16 cellular contexts compared by ENCODE assay signal in genomic region chr3:155411500-155412223, GRCh38.
A peak's percentile ranks its signal among the peaks of the same experiment; 100 is the strongest.
DNase-seq lines count a peak whose midpoint lies in the region; ATAC-seq, FAIRE-seq and TF ChIP-seq lines count a peak whose summit lies in the region.
"Had no signal": no experiment of that assay in that cellular context is flagged by ENCODE, and none has a peak within 500 bp of the region (broad histone marks: within the 10 kb centered on the region; RNA-seq: fewer than 3 reads in every experiment).

No MANE protein-coding gene starts in this region.

- POLR2A ChIA-PET in activated CD4-positive, alpha-beta T cell treated with anti-CD3 and anti-CD28 coated beads for 36 hours (lab: Charles Lee) = no interaction called here
- POLR2A ChIA-PET in H1 (lab: Charles Lee; ENCODE audit: partially characterized antibody) = no interaction called here

- H3K56ac ChIP-seq in H1 (replicated peaks; ENCODE audit: insufficient read length, low read depth, low read length) = no peak overlapping the region

- peak; percentile 59 to 61 for TF ChIP-seq RAD21 in H1 (IDR thresholded peaks at IDR 0.05 in 1 of 2, conservative IDR thresholded peaks at IDR 0.05 in 1 of 2; ENCODE audit: low read depth in 2 of 2, low read length in 2 of 2)

- no peak overlapping the region for H3K4me2 ChIP-seq in H1 (ENCODE audit: insufficient read depth in 1 of 2, low read depth in 2 of 2, low read length in 2 of 2)

- TF ChIP-seq CTCF in H1 (IDR thresholded peaks at IDR 0.05; ENCODE audit: control extremely low read depth in 1 of 3, insufficient read depth in 1 of 3, low read depth in 1 of 3, low read length in 3 of 3) = peak in 2 of 3 experiments; percentile 16 to 39; a peak in 2 of 4 replicates

- no peaks in the 10 kb centered on the region for H3K79me1 ChIP-seq in H1 (ENCODE audit: low read depth, low read length)

- DNase-seq in activated CD4-positive, alpha-beta T cell treated with anti-CD3 and anti-CD28 coated beads for 36 hours = peak; percentile 19
- no peak for DNase-seq in activated CD4-positive, alpha-beta T cell treated with anti-CD3 and anti-CD28 coated beads for 1 hour
- DNase-seq in NAMALWA (ENCODE audit: low spot score) (peak; percentile 29), H1 (ENCODE audit: low read depth in 1 of 2, low spot score in 2 of 2) (no peak)
- no peak for DNase-seq in activated naive CD4-positive, alpha-beta T cell treated with anti-CD3 and anti-CD28 coated beads, Interleukin-2, amount 10 ng/mL, durations not matched to agents 7 days and 5 days
- DNase-seq: ACHN; activated CD4-positive, alpha-beta T cell treated with anti-CD3 and anti-CD28 coated beads, Interleukin-2, amount 50 U/mL, for 1 hour; Caco-2; NCI-H2081 treated with DMSO at 0.1 percent for 48 hours had no signal

- H2AK5ac ChIP-seq in H1 (ENCODE audit: low read depth, low read length) = no peak overlapping the region

- 94% methylated on average over 5 of the region's 5 CpGs; no CpG with 5 or more reads in 1 of the 2 experiments for WGBS in H1 (ENCODE audit: extremely low coverage in 1 of 2, insufficient coverage in 1 of 2, insufficient read length in 1 of 2, insufficient replicate concordance in 2 of 2, low coverage in 1 of 2, low lambda C conversion rate in 2 of 2, missing lambda C conversion rate in 1 of 2), 2 experiments

- H3K79me2 ChIP-seq in H1 (ENCODE audit: control insufficient read depth in 1 of 2, insufficient read depth in 2 of 2, low read length in 2 of 2) = no peaks in the 10 kb centered on the region
- H3K79me2 ChIP-seq: parathyroid adenoma had no signal

- ATAC-seq in activated CD4-positive, alpha-beta T cell treated with anti-CD3 and anti-CD28 coated beads for 36 hours = peak; percentile 44
- ATAC-seq in GM18511 (IDR thresholded peaks at IDR 0.05; ENCODE audit: unreplicated experiment) (peak; percentile 62), HG02970 (IDR thresholded peaks at IDR 0.05; ENCODE audit: low FRiP score, unreplicated experiment) (no peak), HG02798 (IDR thresholded peaks at IDR 0.05; ENCODE audit: poor library complexity, unreplicated experiment) (no peak)

- H3K27ac ChIP-seq in H1 (ENCODE audit: low read depth, low read length) = no peak overlapping the region
- H3K27ac ChIP-seq: epithelial cell of prostate, parathyroid adenoma had no signal

- FAIRE-seq in H1 (lab: Jason Lieb, UNC) = no peak
- FAIRE-seq: urothelium cell line had no signal

- no peak overlapping the region for H4K8ac ChIP-seq in H1 (ENCODE audit: extremely low read depth, insufficient read depth, low read length)

- no peaks in the 10 kb centered on the region for H3K4me1 Mint-ChIP-seq in activated CD4-positive, alpha-beta T cell treated with anti-CD3 and anti-CD28 coated beads for 36 hours
- H3K4me1 Mint-ChIP-seq in activated naive CD4-positive, alpha-beta T cell treated with anti-CD3 and anti-CD28 coated beads, Interleukin-2, amount 10 ng/mL, durations not matched to agents 7 days and 5 days = no peaks in the 10 kb centered on the region
- H3K4me1 Mint-ChIP-seq: activated naive CD4-positive, alpha-beta T cell treated with anti-CD3 and anti-CD28 coated beads, Interleukin-2, amount 50 U/mL, for 24 hours had no signal

- H3K23me2 ChIP-seq in H1 (ENCODE audit: low read depth, low read length) = no peaks in the 10 kb centered on the region

- H2BK15ac ChIP-seq in H1 (ENCODE audit: low read length) = no peak overlapping the region

- no peak overlapping the region for H3K4me3 Mint-ChIP-seq in activated CD4-positive, alpha-beta T cell treated with anti-CD3 and anti-CD28 coated beads for 36 hours
- no peak overlapping the region for H3K4me3 Mint-ChIP-seq in activated naive CD4-positive, alpha-beta T cell treated with anti-CD3 and anti-CD28 coated beads, Interleukin-2, amount 10 ng/mL, durations not matched to agents 7 days and 5 days
- H3K4me3 Mint-ChIP-seq: activated naive CD4-positive, alpha-beta T cell treated with anti-CD3 and anti-CD28 coated beads, Interleukin-2, amount 50 U/mL, for 24 hours had no signal

- H4K5ac ChIP-seq in H1 (ENCODE audit: insufficient read length, low read depth, low read length) = no peak overlapping the region

- no peak for TF ChIP-seq POLR2A in H1 (IDR thresholded peaks at IDR 0.05; ENCODE audit: control extremely low read depth in 1 of 2, low read depth in 2 of 2, low read length in 2 of 2)

- no peak overlapping the region for H2BK5ac ChIP-seq in H1 (ENCODE audit: low read depth, low read length)

- H3K14ac ChIP-seq in H1 (ENCODE audit: insufficient read length) = no peak overlapping the region

- no peaks in the 10 kb centered on the region for H3K4me1 ChIP-seq in H1 (replicated peaks in 1 of 4; ENCODE audit: control insufficient read depth in 3 of 4, insufficient read depth in 4 of 4, low read length in 3 of 4)
- H3K4me1 ChIP-seq: parathyroid adenoma had no signal

- H3K27me3 ChIP-seq in H1 (replicated peaks in 1 of 4; ENCODE audit: control insufficient read depth in 3 of 4, extremely low read depth in 1 of 4, insufficient read depth in 3 of 4, low read length in 3 of 4) = no peaks in the 10 kb centered on the region

- no peak overlapping the region for H3K23ac ChIP-seq in H1 (ENCODE audit: insufficient read length)

- H3K27ac Mint-ChIP-seq in activated CD4-positive, alpha-beta T cell treated with anti-CD3 and anti-CD28 coated beads for 36 hours = no peak overlapping the region
- no peak overlapping the region for H3K27ac Mint-ChIP-seq in activated naive CD4-positive, alpha-beta T cell treated with anti-CD3 and anti-CD28 coated beads, Interleukin-2, amount 10 ng/mL, durations not matched to agents 7 days and 5 days
- H3K27ac Mint-ChIP-seq: activated naive CD4-positive, alpha-beta T cell treated with anti-CD3 and anti-CD28 coated beads, Interleukin-2, amount 50 U/mL, for 24 hours had no signal

- H3K4me3 ChIP-seq in H1 (ENCODE audit: extremely low read depth in 1 of 4, insufficient read depth in 2 of 4, low read depth in 3 of 4, low read length in 4 of 4) = no peak overlapping the region

- intact Hi-C loops in activated CD4-positive, alpha-beta T cell treated with anti-CD3 and anti-CD28 coated beads for 36 hours (cut with DNase I, micrococcal nuclease) = no loop called here

- no peak overlapping the region for H2AFZ ChIP-seq in H1 (ENCODE audit: low read length)
- H2AFZ ChIP-seq: parathyroid adenoma had no signal

- no peak for TF ChIP-seq EP300 in H1 (IDR thresholded peaks at IDR 0.05; ENCODE audit: borderline replicate concordance in 1 of 2, low read depth in 2 of 2, low read length in 2 of 2)

- no peak overlapping the region for H2BK120ac ChIP-seq in H1 (replicated peaks; ENCODE audit: low read depth, low read length)

- H2BK20ac ChIP-seq in H1 (ENCODE audit: low read length) = no peak overlapping the region

- no peak overlapping the region for H2BK12ac ChIP-seq in H1 (ENCODE audit: low read depth, low read length)

- no peak overlapping the region for H4K91ac ChIP-seq in H1 (replicated peaks; ENCODE audit: insufficient read length, low read length)

- no peak overlapping the region for H3K9ac ChIP-seq in H1 (replicated peaks in 1 of 4; ENCODE audit: extremely low read depth in 1 of 4, low read depth in 3 of 4, low read length in 3 of 4)
- H3K9ac ChIP-seq: parathyroid adenoma had no signal

- CTCF ChIA-PET in activated CD4-positive, alpha-beta T cell treated with anti-CD3 and anti-CD28 coated beads for 36 hours (lab: Charles Lee) = interaction anchor here (0.7 kb wide), 1 partner anchor 33 kb away, joined by 3 read pairs; no protein-coding TSS in a partner anchor
- CTCF ChIA-PET in H1 (lab: Charles Lee; ENCODE audit: partially characterized antibody) = interaction anchor here (0.7 to 2.4 kb wide), 4 partner anchors 24 to 503 kb away, joined by 3 to 12 read pairs (median 3); no protein-coding TSS in a partner anchor
- CTCF ChIA-PET in activated naive CD4-positive, alpha-beta T cell treated with anti-CD3 and anti-CD28 coated beads, Interleukin-2, amount 10 ng/mL, durations not matched to agents 7 days and 5 days (lab: Charles Lee) = no interaction called here

- H3K9me3 Mint-ChIP-seq in activated CD4-positive, alpha-beta T cell treated with anti-CD3 and anti-CD28 coated beads for 36 hours (ENCODE audit: low read depth) = no peaks in the 10 kb centered on the region
- no peaks in the 10 kb centered on the region for H3K9me3 Mint-ChIP-seq in activated naive CD4-positive, alpha-beta T cell treated with anti-CD3 and anti-CD28 coated beads, Interleukin-2, amount 10 ng/mL, durations not matched to agents 7 days and 5 days
- H3K9me3 Mint-ChIP-seq: activated naive CD4-positive, alpha-beta T cell treated with anti-CD3 and anti-CD28 coated beads, Interleukin-2, amount 50 U/mL, for 24 hours had no signal

- no peaks in the 10 kb centered on the region for H3K27me3 Mint-ChIP-seq in activated CD4-positive, alpha-beta T cell treated with anti-CD3 and anti-CD28 coated beads for 36 hours
- H3K27me3 Mint-ChIP-seq in activated naive CD4-positive, alpha-beta T cell treated with anti-CD3 and anti-CD28 coated beads, Interleukin-2, amount 10 ng/mL, durations not matched to agents 7 days and 5 days = no peaks in the 10 kb centered on the region
- H3K27me3 Mint-ChIP-seq: activated naive CD4-positive, alpha-beta T cell treated with anti-CD3 and anti-CD28 coated beads, Interleukin-2, amount 50 U/mL, for 24 hours had no signal

- no peak overlapping the region for H3K18ac ChIP-seq in H1 (ENCODE audit: extremely low read depth, low read length)

- peaks cover 0 to 7% of the 10 kb centered on the region in 2 experiments; a peak in 1 of 4 replicates for H3K9me3 ChIP-seq in H1 (ENCODE audit: insufficient read depth in 2 of 2, low read depth in 1 of 2, low read length in 1 of 2)
- H3K9me3 ChIP-seq: Caco-2 had no signal

- no peaks in the 10 kb centered on the region for H3K36me3 Mint-ChIP-seq in activated CD4-positive, alpha-beta T cell treated with anti-CD3 and anti-CD28 coated beads for 36 hours (ENCODE audit: low read depth)
- no peaks in the 10 kb centered on the region for H3K36me3 Mint-ChIP-seq in activated naive CD4-positive, alpha-beta T cell treated with anti-CD3 and anti-CD28 coated beads, Interleukin-2, amount 10 ng/mL, durations not matched to agents 7 days and 5 days
- H3K36me3 Mint-ChIP-seq: activated naive CD4-positive, alpha-beta T cell treated with anti-CD3 and anti-CD28 coated beads, Interleukin-2, amount 50 U/mL, for 24 hours had no signal

- H3K4ac ChIP-seq in H1 (replicated peaks; ENCODE audit: insufficient read length, low read depth, low read length) = no peak overlapping the region

- H3K36me3 ChIP-seq in H1 (ENCODE audit: control insufficient read depth in 2 of 4, insufficient read depth in 4 of 4, low read length in 3 of 4) = no peaks in the 10 kb centered on the region

- no peaks in the 10 kb centered on the region for H4K20me1 ChIP-seq in H1 (replicated peaks in 1 of 2; ENCODE audit: control insufficient read depth in 1 of 2, insufficient read depth in 2 of 2, low read length in 2 of 2)

TF ChIP-seq in H1, 55 proteins besides CTCF, POLR2A, EP300 and RAD21:
- TF ChIP-seq RBBP5 (IDR thresholded peaks at IDR 0.05; ENCODE audit: borderline replicate concordance, low read depth, low read length) (no peak), HDAC6 (IDR thresholded peaks at IDR 0.05; ENCODE audit: low read depth, low read length) (no peak), SP4 (IDR thresholded peaks at IDR 0.05; ENCODE audit: low read length) (no peak), JUND (IDR thresholded peaks at IDR 0.05; ENCODE audit: low read length) (no peak)
TF ChIP-seq in H1: peak in this region for 0.

Comparison
In these comparisons a context has a peak if more than half of its experiments do, and no peak if none do; other contexts are left out.
1. DNase-seq: peak in activated CD4-positive, alpha-beta T cell treated with anti-CD3 and anti-CD28 coated beads for 36 hours (single experiment) and NAMALWA (single experiment); none in activated CD4-positive, alpha-beta T cell treated with anti-CD3 and anti-CD28 coated beads for 1 hour (single experiment), H1 (0 of 2) and activated naive CD4-positive, alpha-beta T cell treated with anti-CD3 and anti-CD28 coated beads, Interleukin-2, amount 10 ng/mL, durations not matched to agents 7 days and 5 days (single experiment).
2. ATAC-seq: peak in activated CD4-positive, alpha-beta T cell treated with anti-CD3 and anti-CD28 coated beads for 36 hours (single experiment) and GM18511 (single experiment); none in HG02970 (single experiment) and HG02798 (single experiment).